ENCODE assay signal across 26 cellular contexts in the genomic region with DNA sequence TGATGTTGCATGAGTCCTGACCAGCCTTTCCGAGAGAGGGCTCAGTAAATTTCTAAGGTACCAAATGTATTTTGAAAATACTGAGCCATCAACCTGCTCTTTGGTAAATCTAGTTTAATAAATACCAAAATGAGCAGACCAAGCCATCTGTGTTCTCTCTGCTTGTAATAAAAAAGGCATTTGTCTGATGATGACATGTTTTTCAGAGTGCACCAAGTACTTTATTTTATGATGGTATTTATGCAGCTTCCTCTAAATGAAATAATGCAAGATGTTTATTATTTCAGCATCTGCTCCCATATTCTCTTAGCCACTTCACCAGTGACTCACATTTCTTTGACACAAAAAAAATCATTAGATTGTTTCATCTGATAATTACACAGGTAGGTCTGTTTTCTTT.
DNase-seq lines count a peak whose midpoint lies in the region; ATAC-seq, FAIRE-seq and TF ChIP-seq lines count a peak whose summit lies in the region.
"Had no signal": no experiment of that assay in that cellular context is flagged by ENCODE, and none has a peak within 500 bp of the region (broad histone marks: within the 10 kb centered on the region; RNA-seq: fewer than 3 reads in every experiment).

No MANE protein-coding gene starts in this region.

- H3K27me3 ChIP-seq in aorta (ENCODE audit: control insufficient read depth in 1 of 2, insufficient read depth in 2 of 2, low read length in 1 of 2) (no peaks in the 10 kb centered on the region), pancreas (no peaks in the 10 kb centered on the region)
- H3K27me3 ChIP-seq: BE2C, SJCRH30 had no signal

- DNase-seq in AG10803 (ENCODE audit: low read depth) (peak; percentile 9), DMS153 treated with DMSO at 0.1 percent for 48 hours (lab: John Stamatoyannopoulos, UW; ENCODE audit: unreplicated experiment) (peak; percentile 25), LHCN-M2 (ENCODE audit: low read depth) (peak; percentile 40), aorta (no peak), pancreas (no peak), amygdala (lab: John Stamatoyannopoulos, UW) (no peak)
- DNase-seq in activated CD4-positive, CD25-positive, alpha-beta regulatory T cell (lab: John Stamatoyannopoulos, UW): no peak
- DNase-seq: BE2C; CD4-positive, CD25-positive, alpha-beta regulatory T cell; H7; MV-4-11; NCI-H1694 treated with DMSO at 0.1 percent for 48 hours; NCI-H2107; NCI-H2227 treated with DMSO at 0.1 percent for 48 hours; NCI-H510A; NCI-H82; OCI-M1; SJCRH30; T-cell had no signal

- H3K9me3 ChIP-seq in aorta (ENCODE audit: control insufficient read depth, low read length): no peaks in the 10 kb centered on the region
- H3K9me3 ChIP-seq in pancreas: no peaks in the 10 kb centered on the region
- H3K9me3 ChIP-seq: BE2C, SJCRH30 had no signal

- no peaks in the 10 kb centered on the region for H3K4me1 ChIP-seq in aorta (ENCODE audit: control insufficient read depth in 1 of 2, insufficient read depth in 2 of 2, low read length in 2 of 2)
- H3K4me1 ChIP-seq in pancreas: no peaks in the 10 kb centered on the region
- H3K4me1 ChIP-seq: BE2C, SJCRH30 had no signal

- TF ChIP-seq CTCF in AG10803 (conservative IDR thresholded peaks at IDR 0.05; ENCODE audit: low read length) (no peak), pancreas (IDR thresholded peaks at IDR 0.05) (no peak)

- ATAC-seq in aorta (ENCODE audit: low FRiP score) (no peak), pancreas (no peak)
- ATAC-seq: T-cell had no signal

- peak; percentile 91 for FAIRE-seq in endometrium (lab: Jason Lieb, UNC)
- no peak for FAIRE-seq in pancreas (lab: Jason Lieb, UNC)
- FAIRE-seq: A204.1, G401.6, GM19239, HTR-8/SVneo, RCC 7860 had no signal

- H3K4me3 ChIP-seq in AG10803 (ENCODE audit: low read length) (no peak overlapping the region), aorta (ENCODE audit: low read length in 2 of 2) (no peak overlapping the region), pancreas (no peak overlapping the region)
- H3K4me3 ChIP-seq: SJCRH30 had no signal

- intact Hi-C loops in aorta (cut with DNase I) (no loop called here), pancreas (cut with DNase I) (no loop called here)

- H3K27ac ChIP-seq in aorta (ENCODE audit: low read depth in 1 of 2, low read length in 2 of 2): no peak overlapping the region
- no peak overlapping the region for H3K27ac ChIP-seq in pancreas
- H3K27ac ChIP-seq: KMS-11, SJCRH30 had no signal

- H3K36me3 ChIP-seq in aorta (ENCODE audit: control insufficient read depth in 1 of 2, insufficient read depth in 2 of 2, low read length in 1 of 2): no peaks in the 10 kb centered on the region
- no peaks in the 10 kb centered on the region for H3K36me3 ChIP-seq in pancreas
- H3K36me3 ChIP-seq: BE2C, SJCRH30 had no signal

- 85 to 100% methylated on average over 1 of the region's 1 CpG for WGBS in aorta, 2 donors
- WGBS in pancreas, 2 donors: 36 to 53% methylated on average over 1 of the region's 1 CpG

Comparison
In these comparisons a context has a peak if more than half of its experiments do, and no peak if none do; other contexts are left out.
1. DNase-seq: peak in AG10803 (single experiment), DMS153 treated with DMSO at 0.1 percent for 48 hours (single experiment) and LHCN-M2 (single experiment); none in activated CD4-positive, CD25-positive, alpha-beta regulatory T cell (0 of 4), aorta (0 of 2), pancreas (0 of 6) and amygdala (0 of 56).